ENCODE assay signal across 29 cellular contexts in the genomic region with DNA sequence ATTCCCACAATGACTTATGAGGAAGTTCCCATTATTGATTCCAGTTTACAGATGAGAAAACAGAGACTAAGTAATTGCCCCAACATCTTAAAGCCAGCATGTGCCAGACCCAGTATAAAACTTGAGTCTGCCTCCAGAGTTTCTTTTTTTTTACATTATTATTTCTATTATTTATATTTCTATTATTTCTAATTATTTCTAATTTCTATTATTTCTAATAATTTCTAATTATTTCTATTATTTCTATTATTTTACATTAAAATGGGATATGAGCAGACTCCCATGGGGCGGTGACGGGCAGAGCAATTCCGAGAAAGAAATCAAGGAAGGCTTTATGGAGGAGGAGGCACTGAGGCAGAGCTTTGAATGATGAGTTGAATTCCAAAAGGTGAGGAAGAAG. TPM values are rescaled to one million over a fixed set of nuclear protein-coding genes. Genes with fewer than 3 reads are reported as not detected.
"Had no signal": no experiment of that assay in that cellular context is flagged by ENCODE, and none has a peak within 500 bp of the region (broad histone marks: within the 10 kb centered on the region; RNA-seq: fewer than 3 reads in every experiment).

No MANE protein-coding gene starts in this region.

- H3K4me1 ChIP-seq: neural progenitor cell, parathyroid adenoma, psoas muscle, uterus had no signal

- FAIRE-seq: small intestine had no signal

- H3K27me3 ChIP-seq: neural progenitor cell, ovary, sigmoid colon, stomach, thyroid gland, tibial nerve, upper lobe of left lung, uterus had no signal

- H3K9me3 ChIP-seq: ovary, psoas muscle, sigmoid colon, stomach, thoracic aorta, thyroid gland, upper lobe of left lung, uterus had no signal

- H3K4me3 Mint-ChIP-seq: naive thymus-derived CD4-positive, alpha-beta T cell; natural killer cell; nephron; neural progenitor cell; stimulated activated effector memory CD8-positive, alpha-beta T cell treated with anti-CD3 and anti-CD28 coated beads, Interleukin-12 subunit alpha, Interleukin-12 subunit beta, amount 100 ng/mL, for 72 hours; stimulated activated naive B cell treated with anti-CD40 and anti-IgM and Interleukin-4, amounts not matched to agents 10 μg/mL and 1 μg/mL and 100 μg/mL, for 72 hours; stimulated activated naive CD8-positive, alpha-beta T cell treated with anti-CD3 and anti-CD28 coated beads, Interleukin-15, Interleukin-2, amounts not matched to agents 100 ng/mL and 50 ng/mL, for 24 hours had no signal

- H3K27me3 Mint-ChIP-seq: progenitor cell of endocrine pancreas had no signal

- H3K36me3 ChIP-seq: neural progenitor cell, ovary, sigmoid colon, stomach, thoracic aorta, thyroid gland, tibial nerve, upper lobe of left lung, uterus had no signal

- H3K79me2 ChIP-seq: parathyroid adenoma had no signal

- H3K27ac Mint-ChIP-seq: naive thymus-derived CD4-positive, alpha-beta T cell; natural killer cell; nephron; neural progenitor cell; progenitor cell of endocrine pancreas; stimulated activated effector memory CD8-positive, alpha-beta T cell treated with anti-CD3 and anti-CD28 coated beads, Interleukin-12 subunit alpha, Interleukin-12 subunit beta, amount 100 ng/mL, for 72 hours; stimulated activated naive B cell treated with anti-CD40 and anti-IgM and Interleukin-4, amounts not matched to agents 10 μg/mL and 1 μg/mL and 100 μg/mL, for 72 hours; stimulated activated naive CD8-positive, alpha-beta T cell treated with anti-CD3 and anti-CD28 coated beads, Interleukin-15, Interleukin-2, amounts not matched to agents 100 ng/mL and 50 ng/mL, for 24 hours had no signal

- H3K4me1 Mint-ChIP-seq: naive thymus-derived CD4-positive, alpha-beta T cell; natural killer cell; neural progenitor cell; stimulated activated effector memory CD8-positive, alpha-beta T cell treated with anti-CD3 and anti-CD28 coated beads, Interleukin-12 subunit alpha, Interleukin-12 subunit beta, amount 100 ng/mL, for 72 hours; stimulated activated naive B cell treated with anti-CD40 and anti-IgM and Interleukin-4, amounts not matched to agents 10 μg/mL and 1 μg/mL and 100 μg/mL, for 72 hours had no signal

- H3K9me3 Mint-ChIP-seq: natural killer cell; stimulated activated effector memory CD8-positive, alpha-beta T cell treated with anti-CD3 and anti-CD28 coated beads, Interleukin-12 subunit alpha, Interleukin-12 subunit beta, amount 100 ng/mL, for 72 hours had no signal

- H2AFZ ChIP-seq: parathyroid adenoma had no signal

- H3K36me3 Mint-ChIP-seq: naive thymus-derived CD4-positive, alpha-beta T cell; natural killer cell; neural progenitor cell; stimulated activated effector memory CD8-positive, alpha-beta T cell treated with anti-CD3 and anti-CD28 coated beads, Interleukin-12 subunit alpha, Interleukin-12 subunit beta, amount 100 ng/mL, for 72 hours had no signal

- H3K4me2 ChIP-seq: neural progenitor cell had no signal

- DNase-seq: naive thymus-derived CD4-positive, alpha-beta T cell; natural killer cell; occipital lobe; ovary; posterior cingulate gyrus; psoas muscle; right cardiac atrium; sigmoid colon; small intestine; stimulated activated CD4-positive, alpha-beta T cell treated with anti-CD3 and anti-CD28 coated beads, Interleukin-15, amount 100 ng/mL, for 24 hours; stimulated activated CD4-positive, alpha-beta T cell treated with anti-CD3 and anti-CD28 coated beads, Interleukin-2, amount 100 ng/mL, for 24 hours; stimulated activated CD4-positive, alpha-beta T cell treated with anti-CD3 and anti-CD28 coated beads, Interleukin-2, amount 100 ng/mL, for 48 hours; stimulated activated CD4-positive, alpha-beta T cell treated with anti-CD3 and anti-CD28 coated beads, Interleukin-4, amount 100 ng/mL, for 24 hours; stimulated activated naive B cell treated with anti-CD40 and anti-IgM and Interleukin-4, amounts not matched to agents 10 μg/mL and 1 μg/mL and 100 μg/mL, for 72 hours; stimulated activated naive CD4-positive, alpha-beta T cell treated with Interleukin-2 at 50 U/mL for 16 hours; stomach; thyroid gland; trophoblast cell; upper lobe of left lung; uterus had no signal

- H3K9ac ChIP-seq: neural progenitor cell, parathyroid adenoma had no signal

- H3K27ac ChIP-seq: neural progenitor cell, ovary, parathyroid adenoma, psoas muscle, sigmoid colon, stomach, thoracic aorta, thyroid gland, tibial nerve, upper lobe of left lung, uterus had no signal

- H3K4me3 ChIP-seq: neural progenitor cell, ovary, psoas muscle, sigmoid colon, stomach, thoracic aorta, thyroid gland, tibial nerve, upper lobe of left lung, uterus had no signal

- ATAC-seq: naive thymus-derived CD4-positive, alpha-beta T cell; natural killer cell; psoas muscle; right cardiac atrium; stimulated activated effector memory CD8-positive, alpha-beta T cell treated with anti-CD3 and anti-CD28 coated beads, Interleukin-12 subunit alpha, Interleukin-12 subunit beta, amount 100 ng/mL, for 72 hours; stimulated activated naive B cell treated with anti-CD40 and anti-IgM and Interleukin-4, amounts not matched to agents 10 μg/mL and 1 μg/mL and 100 μg/mL, for 72 hours had no signal

RNA-seq across cellular contexts. Expression of a gene that starts 54.4 kb away (rescaled TPM):
- total RNA-seq: naive thymus-derived CD4-positive, alpha-beta T cell; natural killer cell had no signal
- polyA plus RNA-seq: neural cell had no signal
